8 cellular contexts compared by ENCODE assay signal in the genomic region with DNA sequence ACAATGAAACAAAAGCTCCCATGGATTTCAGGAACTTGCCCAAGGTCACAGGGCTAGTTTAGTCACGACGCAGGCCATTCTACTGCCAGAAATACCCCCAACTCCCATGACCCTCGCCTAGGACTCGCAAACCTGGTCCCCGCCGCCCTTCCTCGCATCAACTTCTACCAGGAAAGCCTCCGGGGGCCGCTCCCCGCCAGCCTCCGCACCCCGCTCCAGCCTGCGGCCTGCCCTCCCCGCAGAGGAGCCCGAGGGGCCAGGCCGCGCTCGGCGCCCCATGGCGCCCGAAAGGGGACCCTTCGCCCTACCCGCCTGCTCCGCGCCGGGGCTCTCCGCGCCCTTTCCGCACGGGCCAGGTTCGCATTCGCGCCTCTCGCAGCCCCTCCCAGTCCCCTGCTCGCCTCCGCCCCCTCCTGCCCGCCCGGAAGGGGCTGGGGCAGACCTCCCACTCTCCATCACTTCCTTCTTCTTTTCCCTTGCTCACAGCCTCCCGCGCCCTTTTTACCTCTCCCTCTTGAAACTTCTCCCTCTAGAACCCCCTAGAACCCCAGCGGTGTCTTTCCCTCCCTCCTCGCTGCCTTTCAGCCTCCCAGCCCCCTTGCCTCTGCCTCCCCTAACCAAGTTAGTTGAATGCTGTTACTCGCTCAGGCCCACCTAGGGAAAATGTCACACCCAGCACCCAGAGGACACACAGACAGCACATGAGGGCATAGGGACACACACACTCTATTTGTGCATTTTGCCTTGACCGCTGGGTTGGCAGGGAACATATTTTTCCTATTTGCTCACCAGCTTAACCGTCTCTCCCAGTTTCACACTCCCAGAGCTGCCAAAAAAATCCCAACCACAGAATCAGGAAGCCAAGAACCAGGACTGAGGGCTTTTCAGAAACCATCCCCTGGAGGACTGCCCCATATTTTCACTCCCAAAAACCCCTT. TPM values are rescaled to one million over a fixed set of nuclear protein-coding genes. Genes with fewer than 3 reads are reported as not detected.
A peak's percentile ranks its signal among the peaks of the same experiment; 100 is the strongest.
DNase-seq lines count a peak whose midpoint lies in the region; ATAC-seq and TF ChIP-seq lines count a peak whose summit lies in the region.

SLC43A3 (minus strand) TSS at position 368 of the 938 bp plus-strand sequence. CDS start 949 bp downstream, outside the sequence.

- peak within 1 kb of the TSS; percentile 76 for H3K9ac ChIP-seq in mucosa of stomach (ENCODE audit: low read length)

- no peaks in the 10 kb centered on the region for H3K9me3 ChIP-seq in mucosa of stomach (ENCODE audit: control insufficient read depth, low read length)

- peaks cover 34% of the 10 kb centered on the region for H3K4me1 ChIP-seq in mucosa of stomach (ENCODE audit: control insufficient read depth, insufficient read depth, low read length)

- TF ChIP-seq CTCF in epithelial cell of proximal tubule (conservative IDR thresholded peaks at IDR 0.05; ENCODE audit: low read depth, low read length), result no peak

- H3K36me3 ChIP-seq in mucosa of stomach (ENCODE audit: control insufficient read depth, insufficient read depth, low read length), result no peaks in the 10 kb centered on the region

- ATAC-seq in HG02981 (IDR thresholded peaks at IDR 0.05; ENCODE audit: unreplicated experiment), result peak; percentile 57

- peak in 2 of 3 experiments; percentile 53 to 58 for DNase-seq in NCI-H1417 (lab: John Stamatoyannopoulos, UW)
- DNase-seq in NCI-H1417 treated with DMSO at 0.1 percent for 48 hours (lab: John Stamatoyannopoulos, UW), result no peak
- DNase-seq in NOMO-1 (lab: John Stamatoyannopoulos, UW; ENCODE audit: unreplicated experiment in 2 of 2), result peak; percentile 85 to 89
- DNase-seq in activated T-cell treated with anti-CD3 and anti-CD28 coated beads for 1 hour (ENCODE audit: low read depth), result peak; percentile 50
- no peak for DNase-seq in epithelial cell of proximal tubule (ENCODE audit: low read depth)
- DNase-seq in stimulated activated CD8-positive, alpha-beta memory T cell treated with anti-CD3 and anti-CD28 coated beads, Interleukin-4, amount 100 ng/mL, for 48 hours, result peak; percentile 87

- H3K27me3 ChIP-seq in mucosa of stomach (ENCODE audit: control insufficient read depth, insufficient read depth, low read length), result no peaks in the 10 kb centered on the region

- H3K4me3 ChIP-seq in epithelial cell of proximal tubule (ENCODE audit: low read depth, low read length), result peak within 1 kb of the TSS; percentile 48
- H3K4me3 ChIP-seq in mucosa of stomach (ENCODE audit: low read length), result peak within 1 kb of the TSS; percentile 29

RNA-seq across cellular contexts. Expression of gene SLC43A3, which starts in this region (rescaled TPM):
- 66.0 and 127 TPM in 2 replicates for total RNA-seq in epithelial cell of proximal tubule

Comparison
In these comparisons a context has a peak if more than half of its experiments do, and no peak if none do; other contexts are left out.
1. DNase-seq: peak in NCI-H1417 (2 of 3), NOMO-1 (2 of 2), activated T-cell treated with anti-CD3 and anti-CD28 coated beads for 1 hour (single experiment) and stimulated activated CD8-positive, alpha-beta memory T cell treated with anti-CD3 and anti-CD28 coated beads, Interleukin-4, amount 100 ng/mL, for 48 hours (single experiment); none in NCI-H1417 treated with DMSO at 0.1 percent for 48 hours (single experiment) and epithelial cell of proximal tubule (single experiment).